In genomic region chr5:172155101-172155500, GRCh38 we compare ENCODE assay signal across 12 cellular contexts. TPM values are rescaled to one million over a fixed set of nuclear protein-coding genes. Genes with fewer than 3 reads are reported as not detected.
DNase-seq lines count a peak whose midpoint lies in the region; ATAC-seq and TF ChIP-seq lines count a peak whose summit lies in the region.
"Not testable (repeated sequence)": the region's sequence is repeated elsewhere in the genome, so short reads cannot be mapped to it uniquely, and the experiment has no call there.
"Had no signal": no experiment of that assay in that cellular context is flagged by ENCODE, and none has a peak within 500 bp of the region (broad histone marks: within the 10 kb centered on the region; RNA-seq: fewer than 3 reads in every experiment).

No MANE protein-coding gene starts in this region.

- TF ChIP-seq CTCF in CD14-positive monocyte (IDR thresholded peaks at IDR 0.05); SU-DHL-6 (IDR thresholded peaks at IDR 0.05; ENCODE audit: insufficient read depth, low read length, poor library complexity, severe bottlenecking); chondrocyte (IDR thresholded peaks at IDR 0.05): not testable (repeated sequence)

- POLR2A ChIA-PET in naive thymus-derived CD4-positive, alpha-beta T cell (lab: Charles Lee), result interaction anchor here (0.6 to 4.3 kb wide), 5 partner anchors 19 to 33 kb away, joined by 3 to 37 read pairs (median 4); partner anchors contain the start of gene STK10

- not testable (repeated sequence) for H3K9me3 ChIP-seq in SU-DHL-6 (ENCODE audit: insufficient read depth, low read length); naive thymus-derived CD4-positive, alpha-beta T cell (ENCODE audit: control insufficient read depth in 2 of 3, low read length in 3 of 3)

- CTCF ChIA-PET in naive thymus-derived CD4-positive, alpha-beta T cell (lab: Charles Lee), result not testable (repeated sequence)

- H2AFZ ChIP-seq in SU-DHL-6 (ENCODE audit: low read depth, low read length, severe bottlenecking), result not testable (repeated sequence)

- not testable (repeated sequence) for H4K20me1 ChIP-seq in SU-DHL-6 (ENCODE audit: low read depth, low read length)

- not testable (repeated sequence) for H3K27me3 Mint-ChIP-seq in CD14-positive monocyte (ENCODE audit: low read depth in 3 of 3); activated T-helper 17 cell treated with anti-CD3 and anti-CD28 coated beads, Interleukin-2, amount 50 U/mL, for 72 hours; chondrocyte (ENCODE audit: low read depth); naive thymus-derived CD4-positive, alpha-beta T cell

- H3K4me3 Mint-ChIP-seq in CD14-positive monocyte; chondrocyte (ENCODE audit: unreplicated experiment): not testable (repeated sequence)
- H3K4me3 Mint-ChIP-seq in activated T-helper 17 cell treated with anti-CD3 and anti-CD28 coated beads, Interleukin-2, amount 50 U/mL, for 72 hours, result peak overlapping the region; percentile 39
- peak overlapping the region in 1 of 10 donors; percentile 44 for H3K4me3 Mint-ChIP-seq in naive thymus-derived CD4-positive, alpha-beta T cell

- H3K9me3 Mint-ChIP-seq in CD14-positive monocyte; activated T-helper 17 cell treated with anti-CD3 and anti-CD28 coated beads, Interleukin-2, amount 50 U/mL, for 72 hours; chondrocyte (ENCODE audit: low read depth); naive thymus-derived CD4-positive, alpha-beta T cell: not testable (repeated sequence)

- DNase-seq in CD14-positive monocyte (ENCODE audit: low spot score); naive thymus-derived CD4-positive, alpha-beta T cell: not testable (repeated sequence)
- DNase-seq in chondrocyte (ENCODE audit: low spot score) (peak; percentile 12), sciatic nerve (ENCODE audit: low spot score) (peak; percentile 23)

- H3K27ac Mint-ChIP-seq in CD14-positive monocyte, result peak overlapping the region in 6 of 7 donors; percentile 18 to 97 (median 65)
- peak overlapping the region; percentile 94 for H3K27ac Mint-ChIP-seq in activated T-helper 17 cell treated with anti-CD3 and anti-CD28 coated beads, Interleukin-2, amount 50 U/mL, for 72 hours
- H3K27ac Mint-ChIP-seq in chondrocyte (ENCODE audit: unreplicated experiment), result not testable (repeated sequence)
- peak overlapping the region in 6 of 9 donors; percentile 84 to 95 (median 88) for H3K27ac Mint-ChIP-seq in naive thymus-derived CD4-positive, alpha-beta T cell

- not testable (repeated sequence) for H3K27me3 ChIP-seq in SU-DHL-6 (ENCODE audit: low read length); naive thymus-derived CD4-positive, alpha-beta T cell (ENCODE audit: control insufficient read depth in 2 of 2, insufficient read depth in 2 of 2, low read length in 2 of 2)

- H3K36me3 Mint-ChIP-seq in CD14-positive monocyte, result peaks cover 74 to 85% of the 10 kb centered on the region in 2 donors
- peaks cover 90% of the 10 kb centered on the region for H3K36me3 Mint-ChIP-seq in activated T-helper 17 cell treated with anti-CD3 and anti-CD28 coated beads, Interleukin-2, amount 50 U/mL, for 72 hours (ENCODE audit: low read depth)
- H3K36me3 Mint-ChIP-seq in chondrocyte (ENCODE audit: low read depth), result peaks cover 29% of the 10 kb centered on the region
- H3K36me3 Mint-ChIP-seq in naive thymus-derived CD4-positive, alpha-beta T cell, result peaks cover 14 to 52% (median 32%) of the 10 kb centered on the region in 5 donors

- peaks cover 39 to 45% of the 10 kb centered on the region in 2 donors for H3K4me1 ChIP-seq in naive thymus-derived CD4-positive, alpha-beta T cell (ENCODE audit: control insufficient read depth in 2 of 2, insufficient read depth in 2 of 2, low read length in 2 of 2)

- not testable (repeated sequence) for H3K9me2 ChIP-seq in SU-DHL-6 (replicated peaks; ENCODE audit: insufficient read depth, low read length)

- not testable (repeated sequence) for H3K9ac ChIP-seq in SU-DHL-6 (ENCODE audit: low read length)

- H3F3A ChIP-seq in SU-DHL-6 (ENCODE audit: insufficient read depth), result not testable (repeated sequence)

- H3K4me3 ChIP-seq in SU-DHL-6 (ENCODE audit: insufficient read depth, low read length, poor library complexity, severe bottlenecking); naive thymus-derived CD4-positive, alpha-beta T cell (ENCODE audit: low read length): not testable (repeated sequence)

- intact Hi-C loops in CD14-positive monocyte (cut with micrococcal nuclease); naive thymus-derived CD4-positive, alpha-beta T cell (cut with micrococcal nuclease); sciatic nerve (cut with DNase I): not testable (repeated sequence)

- H3K36me3 ChIP-seq in SU-DHL-6 (ENCODE audit: low read length), result not testable (repeated sequence)
- H3K36me3 ChIP-seq in naive thymus-derived CD4-positive, alpha-beta T cell (ENCODE audit: control insufficient read depth in 2 of 3, insufficient read depth in 3 of 3, low read length in 3 of 3), result peaks cover 12 to 53% (median 22%) of the 10 kb centered on the region in 3 experiments

- not testable (repeated sequence) for H3K27ac ChIP-seq in SU-DHL-6 (ENCODE audit: low read depth, low read length); naive thymus-derived CD4-positive, alpha-beta T cell (ENCODE audit: low read depth, low read length)

- peak overlapping the region; percentile 7 for H3K4me2 ChIP-seq in SU-DHL-6 (ENCODE audit: low read depth, low read length, poor library complexity, severe bottlenecking)

- H3K79me2 ChIP-seq in SU-DHL-6 (ENCODE audit: insufficient read depth, low read length), result peaks cover 52% of the 10 kb centered on the region

- H3K4me1 Mint-ChIP-seq in CD14-positive monocyte, result peaks cover 71% of the 10 kb centered on the region
- peaks cover 47% of the 10 kb centered on the region for H3K4me1 Mint-ChIP-seq in activated T-helper 17 cell treated with anti-CD3 and anti-CD28 coated beads, Interleukin-2, amount 50 U/mL, for 72 hours
- not testable (repeated sequence) for H3K4me1 Mint-ChIP-seq in chondrocyte (ENCODE audit: low read depth)
- peaks cover 61 to 83% (median 76%) of the 10 kb centered on the region in 7 donors for H3K4me1 Mint-ChIP-seq in naive thymus-derived CD4-positive, alpha-beta T cell

- peak; percentile 3 for ATAC-seq in GM18517 (IDR thresholded peaks at IDR 0.05; ENCODE audit: unreplicated experiment)
- ATAC-seq in activated T-helper 17 cell treated with anti-CD3 and anti-CD28 coated beads, Interleukin-2, amount 50 U/mL, for 72 hours (replicated peaks); naive thymus-derived CD4-positive, alpha-beta T cell; sciatic nerve: not testable (repeated sequence)

RNA-seq across cellular contexts. Expression of gene STK10, which starts 32.9 kb away (rescaled TPM):
- polyA plus RNA-seq in CD14-positive monocyte, result 10 to 100 TPM; 21.5 to 47.4 TPM
- total RNA-seq in activated T-helper 17 cell treated with anti-CD3 and anti-CD28 coated beads, Interleukin-2, amount 50 U/mL, for 72 hours, result 100 to 1,000 TPM; 140 to 158 TPM
- total RNA-seq in chondrocyte (32.9 to 52.7 TPM (median 45.9 TPM) in 3 replicates), sciatic nerve (89.4 TPM)
- 100 to 1,000 TPM; 244 to 474 (median 311) TPM for total RNA-seq in naive thymus-derived CD4-positive, alpha-beta T cell
- 100 to 1,000 TPM in 1 of 2 donors, 10 to 100 TPM in 1; 55.7 to 141 TPM for polyA plus RNA-seq in naive thymus-derived CD4-positive, alpha-beta T cell

RNA-seq across cellular contexts. Expression of gene EFCAB9, which starts 38.9 kb away (rescaled TPM):
- not detected for polyA plus RNA-seq in CD14-positive monocyte
- total RNA-seq in activated T-helper 17 cell treated with anti-CD3 and anti-CD28 coated beads, Interleukin-2, amount 50 U/mL, for 72 hours, result not detected
- total RNA-seq in chondrocyte (not detected in 3 replicates), sciatic nerve (not detected)
- total RNA-seq in naive thymus-derived CD4-positive, alpha-beta T cell, result not detected
- polyA plus RNA-seq in naive thymus-derived CD4-positive, alpha-beta T cell, result not detected
- total RNA-seq: HFFc6, LHCN-M2, MCF 10A, Peyer's patch had no signal
- polyA plus RNA-seq: AG04450 had no signal
